In the genomic region with DNA sequence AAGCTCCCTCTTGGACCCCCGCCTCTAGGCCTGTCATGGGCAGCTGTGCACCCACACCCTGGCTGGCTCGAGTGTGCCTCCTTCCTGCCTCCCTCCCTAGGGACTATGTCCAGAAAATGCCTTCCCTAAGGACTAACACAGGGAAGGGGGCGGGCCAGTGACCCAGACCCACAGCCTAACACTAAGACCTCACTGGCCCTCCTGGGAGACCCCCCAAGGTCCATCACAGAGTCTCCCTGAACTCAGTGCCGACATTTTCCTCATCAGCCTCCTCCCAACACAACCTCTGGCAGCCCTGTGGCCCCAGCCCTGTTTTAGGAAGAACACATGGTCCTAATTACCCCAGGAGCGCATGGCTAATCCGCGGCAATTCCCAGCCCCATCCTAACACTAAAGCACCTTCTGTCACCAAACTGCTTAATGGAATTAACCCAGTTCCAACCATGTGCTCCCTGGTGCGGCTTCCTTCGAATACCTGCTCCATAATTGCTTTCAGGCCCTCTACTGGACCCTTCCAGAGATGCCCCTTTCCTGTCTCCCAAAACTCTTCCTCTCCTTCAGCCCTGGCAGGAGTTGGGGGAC, we compare ENCODE assay signal across 1 cellular context.
TF ChIP-seq lines count a peak whose summit lies in the region.

No MANE protein-coding gene starts in this region.

TF ChIP-seq in neural cell, 6 proteins besides CTCF, POLR2A, EP300 and RAD21 (continued from another document):
- TF ChIP-seq REST (IDR thresholded peaks at IDR 0.05; ENCODE audit: borderline replicate concordance): no peak
